18 cellular contexts compared by ENCODE assay signal in the genomic region with DNA sequence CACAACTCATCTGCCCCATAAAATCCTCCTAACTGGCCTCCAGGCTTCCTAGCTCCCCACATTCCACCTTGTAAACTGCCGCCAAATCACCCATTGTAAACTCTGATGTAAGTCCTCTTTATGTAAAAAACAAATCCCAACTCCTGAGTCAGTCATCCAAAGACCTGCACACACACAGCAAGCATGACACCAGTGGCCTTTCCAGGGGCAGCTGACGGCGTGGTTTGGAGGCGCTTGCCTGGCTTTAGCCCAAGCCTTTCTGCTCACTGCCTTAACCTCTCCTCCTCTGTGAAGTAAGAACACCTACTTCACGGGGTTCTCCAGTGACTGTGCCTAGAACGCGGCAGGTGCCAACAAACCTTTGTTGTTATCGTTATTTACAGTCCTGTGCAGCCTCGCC. TPM values are rescaled to one million over a fixed set of nuclear protein-coding genes. Genes with fewer than 3 reads are reported as not detected.
DNase-seq lines count a peak whose midpoint lies in the region; ATAC-seq and TF ChIP-seq lines count a peak whose summit lies in the region.
"Had no signal": no experiment of that assay in that cellular context is flagged by ENCODE, and none has a peak within 500 bp of the region (broad histone marks: within the 10 kb centered on the region; RNA-seq: fewer than 3 reads in every experiment).

No MANE protein-coding gene starts in this region.

- H3K27ac ChIP-seq in C4-2B = peak overlapping the region; percentile 6
- H3K27ac ChIP-seq in IMR-90 (ENCODE audit: insufficient read depth, low read length) = no peak overlapping the region
- no peak overlapping the region for H3K27ac ChIP-seq in endodermal cell (ENCODE audit: low read depth, low read length)
- no peak overlapping the region for H3K27ac ChIP-seq in CD8-positive, alpha-beta T cell (ENCODE audit: low read depth, low read length)

- no peak overlapping the region for H3K4me2 ChIP-seq in IMR-90 (ENCODE audit: low read depth, low read length)

- H4K91ac ChIP-seq in IMR-90 (ENCODE audit: insufficient read depth, low read depth, low read length) = no peak overlapping the region

- no peak overlapping the region for H3K14ac ChIP-seq in IMR-90 (replicated peaks; ENCODE audit: low read depth, low read length)

- H3K9me3 ChIP-seq in IMR-90 (ENCODE audit: control insufficient read depth, insufficient read depth, low read length) (no peaks in the 10 kb centered on the region), endodermal cell (ENCODE audit: control insufficient read depth, low read length) (no peaks in the 10 kb centered on the region)
- no peaks in the 10 kb centered on the region for H3K9me3 ChIP-seq in CD8-positive, alpha-beta T cell (ENCODE audit: low read length)

- CTCF ChIA-PET in IMR-90 (lab: Yijun Ruan, JAX) = interaction anchor here (1.4 kb wide), 1 partner anchor 20 kb away, joined by 3 read pairs; no protein-coding TSS in a partner anchor
- CTCF ChIA-PET in CD8-positive, alpha-beta T cell (lab: Charles Lee) = interaction anchor here (0.7 to 2.3 kb wide), 4 partner anchors 13 to 42 kb away, joined by 3 to 6 read pairs (median 4); a partner anchor contains a TSS

- TF ChIP-seq CTCF in C4-2B (conservative IDR thresholded peaks at IDR 0.05) (no peak), IMR-90 (conservative IDR thresholded peaks at IDR 0.05; ENCODE audit: low read depth, low read length) (no peak), endodermal cell (conservative IDR thresholded peaks at IDR 0.05) (no peak)
- no peak for TF ChIP-seq CTCF in CD8-positive, alpha-beta T cell (IDR thresholded peaks at IDR 0.05)

- no peak overlapping the region for H3K27ac Mint-ChIP-seq in endodermal cell
- no peak overlapping the region for H3K27ac Mint-ChIP-seq in CD8-positive, alpha-beta T cell
- H3K27ac Mint-ChIP-seq: CD4-positive, alpha-beta T cell had no signal

- peak overlapping the region; percentile 32 for H2AK9ac ChIP-seq in IMR-90 (replicated peaks; ENCODE audit: low read depth, low read length, poor library complexity)

- no peak for TF ChIP-seq RAD21 in IMR-90 (IDR thresholded peaks at IDR 0.05; ENCODE audit: low read length)

- H2BK15ac ChIP-seq in IMR-90 (ENCODE audit: low read depth, low read length) = no peak overlapping the region

- H3K27me3 ChIP-seq in IMR-90 (ENCODE audit: control insufficient read depth, insufficient read depth, low read length) (no peaks in the 10 kb centered on the region), endodermal cell (ENCODE audit: control insufficient read depth, insufficient read depth, low read length, poor library complexity, severe bottlenecking) (no peaks in the 10 kb centered on the region)
- H3K27me3 ChIP-seq in CD8-positive, alpha-beta T cell (ENCODE audit: insufficient read depth, low read length) = no peaks in the 10 kb centered on the region

- H3K56ac ChIP-seq in IMR-90 (ENCODE audit: extremely low read depth, insufficient read depth, low read length) = no peak overlapping the region

- H3K36me3 Mint-ChIP-seq in endodermal cell (ENCODE audit: low read depth) = peaks cover 7% of the 10 kb centered on the region
- peaks cover 16% of the 10 kb centered on the region for H3K36me3 Mint-ChIP-seq in CD8-positive, alpha-beta T cell

- H3K9ac ChIP-seq in IMR-90 (ENCODE audit: low read depth, low read length) (no peak overlapping the region), endodermal cell (ENCODE audit: extremely low read depth, low read length, poor library complexity, severe bottlenecking) (no peak overlapping the region)

- DNase-seq in IMR-90 = peak; percentile 36
- DNase-seq in endodermal cell = peak; percentile 51
- DNase-seq in posterior vena cava (ENCODE audit: low spot score) = peak; percentile 38
- DNase-seq in CD8-positive, alpha-beta T cell = no peak
- no peak for DNase-seq in epidermal melanocyte (ENCODE audit: insufficient read length, low spot score)
- DNase-seq in NCI-H1436 treated with DMSO at 0.1 percent for 48 hours (lab: John Stamatoyannopoulos, UW) = no peak
- DNase-seq: CD4-positive, alpha-beta T cell; DND-41; Karpas-422; NCI-H1417; NCI-H2029; NCI-H2171 treated with DMSO at 0.1 percent for 48 hours; NCI-H774; SHP77 treated with DMSO at 0.1 percent for 48 hours had no signal

- H2BK120ac ChIP-seq in IMR-90 (ENCODE audit: low read depth, low read length) = no peak overlapping the region

- H3K36me3 ChIP-seq in IMR-90 (ENCODE audit: control insufficient read depth, insufficient read depth, low read length) (peaks cover 4% of the 10 kb centered on the region; the same call in 1 of the 2 replicates), endodermal cell (ENCODE audit: control insufficient read depth, insufficient read depth, low read length) (peaks cover 6% of the 10 kb centered on the region)
- H3K36me3 ChIP-seq in CD8-positive, alpha-beta T cell (ENCODE audit: insufficient read depth, low read length) = no peaks in the 10 kb centered on the region

- peaks cover 47% of the 10 kb centered on the region for H3K9me1 ChIP-seq in IMR-90 (ENCODE audit: insufficient read depth, low read length)

- H2AK5ac ChIP-seq in IMR-90 (ENCODE audit: low read depth, low read length) = 0 out of 2 replicates have a peak overlapping the region, but pooled peaks have one; percentile 7

- intact Hi-C loops in IMR-90 (cut with micrococcal nuclease) (no loop called here), posterior vena cava (cut with DNase I) (no loop called here)
- intact Hi-C loops in CD8-positive, alpha-beta T cell (cut with DNase I, micrococcal nuclease) = no loop called here

- dilution Hi-C loops in IMR-90 (cut with HindIII; ENCODE audit: low sequenced_read_pairs, unreplicated experiment) = no loop called here

- H4K20me1 ChIP-seq in IMR-90 (ENCODE audit: insufficient read depth, low read length) = peaks cover 81% of the 10 kb centered on the region

- no peak overlapping the region for H3K18ac ChIP-seq in IMR-90 (ENCODE audit: low read depth, low read length)

- in situ Hi-C loops in IMR-90 (cut with MboI; ENCODE audit: low sequenced_read_pairs) = no loop called here

- H3K4me3 ChIP-seq in IMR-90 (ENCODE audit: insufficient read depth, low read depth, low read length) (no peak overlapping the region), endodermal cell (ENCODE audit: low read length) (no peak overlapping the region)
- no peak overlapping the region for H3K4me3 ChIP-seq in CD8-positive, alpha-beta T cell (ENCODE audit: low read depth, low read length)

- H2AFZ ChIP-seq in IMR-90 (replicated peaks; ENCODE audit: low read length, poor library complexity) = no peak overlapping the region

- peaks cover 46% of the 10 kb centered on the region for H3K4me1 Mint-ChIP-seq in endodermal cell
- peaks cover 51% of the 10 kb centered on the region for H3K4me1 Mint-ChIP-seq in CD8-positive, alpha-beta T cell (ENCODE audit: low read depth)

- no peak overlapping the region for H3K23ac ChIP-seq in IMR-90 (ENCODE audit: low read depth, low read length)

- no TSS peak for BruUV-seq in IMR-90 (replicated peaks; lab: Mats Ljungman, UMichigan)

- no peak for ATAC-seq in IMR-90 (ENCODE audit: low read depth)
- ATAC-seq in CD8-positive, alpha-beta T cell = no peak
- ATAC-seq: Panc1 had no signal

- POLR2A ChIA-PET in IMR-90 (lab: Charles Lee; ENCODE audit: unreplicated experiment) = no interaction called here
- POLR2A ChIA-PET in CD8-positive, alpha-beta T cell (lab: Charles Lee) = no interaction called here

- no peak overlapping the region; the same call in 1 of the 2 replicates for H3K4ac ChIP-seq in IMR-90 (ENCODE audit: low read depth, low read length)

- 91% methylated on average over 9 of the region's 9 CpGs; no CpG with 5 or more reads in 1 of the 2 experiments for WGBS in IMR-90 (ENCODE audit: extremely low coverage in 2 of 2, insufficient read length in 1 of 2), 2 experiments
- 90 to 94% methylated on average over 8 to 9 of the region's 9 CpGs for WGBS in endodermal cell (ENCODE audit: insufficient coverage in 1 of 2, insufficient read length in 1 of 2), 2 experiments

- no peak overlapping the region for H2BK5ac ChIP-seq in IMR-90 (ENCODE audit: low read depth, low read length, poor library complexity, severe bottlenecking)

- H3K4me1 ChIP-seq in IMR-90 (ENCODE audit: control insufficient read depth, insufficient read depth, low read length) (peaks cover 25% of the 10 kb centered on the region), endodermal cell (ENCODE audit: control insufficient read depth, insufficient read depth, low read length) (peaks cover 14% of the 10 kb centered on the region)
- peaks cover 11% of the 10 kb centered on the region for H3K4me1 ChIP-seq in CD8-positive, alpha-beta T cell (ENCODE audit: insufficient read depth, low read length)

- no peaks in the 10 kb centered on the region for H3K9me3 Mint-ChIP-seq in endodermal cell
- no peaks in the 10 kb centered on the region for H3K9me3 Mint-ChIP-seq in CD8-positive, alpha-beta T cell
- H3K9me3 Mint-ChIP-seq: CD4-positive, alpha-beta T cell had no signal

- H3K79me1 ChIP-seq in IMR-90 (ENCODE audit: low read depth in 1 of 2, low read length in 2 of 2) = peaks cover 40 to 89% of the 10 kb centered on the region in 2 experiments

- H4K5ac ChIP-seq in IMR-90 (ENCODE audit: low read depth, low read length) = no peak overlapping the region

- H3K27me3 Mint-ChIP-seq in endodermal cell (ENCODE audit: insufficient read depth) = no peaks in the 10 kb centered on the region
- H3K27me3 Mint-ChIP-seq in CD8-positive, alpha-beta T cell (ENCODE audit: low read depth) = no peaks in the 10 kb centered on the region
- H3K27me3 Mint-ChIP-seq: CD4-positive, alpha-beta T cell had no signal

- TF ChIP-seq POLR2A in IMR-90 (IDR thresholded peaks at IDR 0.05; ENCODE audit: low read depth, low read length) = no peak

- no peak overlapping the region for H4K8ac ChIP-seq in IMR-90 (ENCODE audit: low read depth in 2 of 2, low read length in 2 of 2)

- H3K4me3 Mint-ChIP-seq in endodermal cell = no peak overlapping the region
- H3K4me3 Mint-ChIP-seq in CD8-positive, alpha-beta T cell = no peak overlapping the region
- H3K4me3 Mint-ChIP-seq: CD4-positive, alpha-beta T cell had no signal

- H2BK20ac ChIP-seq in IMR-90 (ENCODE audit: low read depth, low read length) = no peak overlapping the region

RNA-seq across cellular contexts. Expression of a gene that starts 14.0 kb away (rescaled TPM):
- total RNA-seq in IMR-90 (2012; rRNA removed) = 17.6 and 20.0 TPM in 2 replicates
- 14.3 and 17.6 TPM in 2 replicates for polyA plus RNA-seq in IMR-90 (2012; rRNA removed)
- 9.1 and 12.2 TPM in 2 replicates for polyA plus RNA-seq in IMR-90 (2012; cell fraction: cytosol; rRNA removed)
- polyA plus RNA-seq in IMR-90 (2012; cell fraction: nucleus; rRNA removed; ENCODE audit: low replicate concordance) = 43.5 and 62.5 TPM in 2 replicates
- 10 to 100 TPM; 45.4 to 46.5 TPM for total RNA-seq in endodermal cell
- 41.5 TPM for polyA plus RNA-seq in endodermal cell (2013, experiment 1 of 2)
- polyA plus RNA-seq in endodermal cell (2013, experiment 2 of 2) = 38.4 TPM
- total RNA-seq in posterior vena cava = 10 to 100 TPM; 17.2 to 17.9 TPM
- total RNA-seq in CD8-positive, alpha-beta T cell = 10 to 100 TPM; 29.8 to 32.7 TPM

RNA-seq across cellular contexts. Expression of a gene that starts 28.5 kb away (rescaled TPM):
- total RNA-seq in IMR-90 (2012; rRNA removed) (not detected in 2 replicates), endodermal cell (not detected), posterior vena cava (not detected)
- 0.19 and 0.21 TPM in 2 replicates for polyA plus RNA-seq in IMR-90 (2012; rRNA removed)
- polyA plus RNA-seq in IMR-90 (2012; cell fraction: cytosol; rRNA removed) = 0.08 and 0.32 TPM in 2 replicates
- polyA plus RNA-seq in IMR-90 (2012; cell fraction: nucleus; rRNA removed; ENCODE audit: low replicate concordance) = 0.92 and 1.8 TPM in 2 replicates
- not detected for polyA plus RNA-seq in endodermal cell (2013, experiment 1 of 2)
- 0.29 TPM for polyA plus RNA-seq in endodermal cell (2013, experiment 2 of 2)
- not detected for total RNA-seq in CD8-positive, alpha-beta T cell
- total RNA-seq: A673, NCI-H460 had no signal

RNA-seq across cellular contexts. Expression of a gene that starts 54.5 kb away (rescaled TPM):
- total RNA-seq in IMR-90 (2012; rRNA removed) = 44.4 and 45.8 TPM in 2 replicates
- 82.7 and 94.2 TPM in 2 replicates for polyA plus RNA-seq in IMR-90 (2012; rRNA removed)
- polyA plus RNA-seq in IMR-90 (2012; cell fraction: cytosol; rRNA removed) = 89.5 and 99.7 TPM in 2 replicates
- 571 and 890 TPM in 2 replicates for polyA plus RNA-seq in IMR-90 (2012; cell fraction: nucleus; rRNA removed; ENCODE audit: low replicate concordance)
- 1 to 10 TPM; 1.5 to 1.8 TPM for total RNA-seq in endodermal cell
- polyA plus RNA-seq in endodermal cell (2013, experiment 1 of 2) = 8.0 TPM
- polyA plus RNA-seq in endodermal cell (2013, experiment 2 of 2) = 6.2 TPM
- total RNA-seq in posterior vena cava = 10 to 100 TPM; 13.8 to 36.6 TPM
- 1 to 10 TPM; 2.0 to 2.6 TPM for total RNA-seq in CD8-positive, alpha-beta T cell

Comparison
In these comparisons a context has a peak if more than half of its experiments do, and no peak if none do; other contexts are left out.
1. DNase-seq: peak in IMR-90 (single experiment), endodermal cell (single experiment) and posterior vena cava (single experiment); none in CD8-positive, alpha-beta T cell (0 of 7), epidermal melanocyte (single experiment) and NCI-H1436 treated with DMSO at 0.1 percent for 48 hours (single experiment).
2. RNA of a gene that starts 54.5 kb away (total RNA-seq): 44.4 to 45.8 TPM in IMR-90 and 13.8 to 36.6 TPM in posterior vena cava; 2.0 to 2.6 TPM in CD8-positive, alpha-beta T cell and 1.5 to 1.8 TPM in endodermal cell; every median in the first group is over 4 times any median in the second.